In the genomic region with DNA sequence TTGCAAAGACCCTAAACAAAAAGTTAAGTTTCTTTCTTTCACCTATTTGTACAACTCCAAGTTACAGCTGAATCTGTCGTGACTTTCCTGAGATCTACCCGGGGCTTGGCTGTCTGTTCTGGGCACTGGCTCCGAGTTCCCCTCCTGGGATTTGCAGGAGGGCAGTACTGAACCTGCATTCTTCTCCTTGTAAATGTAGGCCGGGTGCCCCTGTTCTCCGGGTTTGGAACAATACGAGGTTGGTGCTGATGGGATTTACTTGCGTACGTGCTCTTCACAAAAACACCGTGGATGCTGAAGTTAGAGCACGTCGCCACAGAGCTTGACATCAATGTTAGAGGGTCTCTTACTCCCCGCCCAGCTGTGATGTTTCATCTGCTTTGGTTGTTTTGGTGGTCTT, we compare ENCODE assay signal across 34 cellular contexts. TPM values are rescaled to one million over a fixed set of nuclear protein-coding genes. Genes with fewer than 3 reads are reported as not detected.
A peak's percentile ranks its signal among the peaks of the same experiment; 100 is the strongest.
DNase-seq lines count a peak whose midpoint lies in the region; ATAC-seq and TF ChIP-seq lines count a peak whose summit lies in the region.
"Had no signal": no experiment of that assay in that cellular context is flagged by ENCODE, and none has a peak within 500 bp of the region (broad histone marks: within the 10 kb centered on the region; RNA-seq: fewer than 3 reads in every experiment).

No MANE protein-coding gene starts in this region.

- CTCF ChIA-PET in SK-N-SH (lab: Yijun Ruan, JAX): interaction anchor here (0.5 to 1.4 kb wide), 4 partner anchors 8 to 94 kb away, joined by 3 to 4 read pairs (median 4); no protein-coding TSS in a partner anchor

- H3K27ac ChIP-seq in SK-N-SH (ENCODE audit: low read depth in 2 of 2, low read length in 1 of 2) (no peak overlapping the region), heart right ventricle (no peak overlapping the region), right lobe of liver (no peak overlapping the region)
- H3K27ac ChIP-seq: 22Rv1, adrenal gland, parathyroid adenoma, SJCRH30, testis, vagina had no signal

- H3K27ac Mint-ChIP-seq in nephron (peak overlapping the region; percentile 54 to 74 (median 66)), type B pancreatic cell (no peak overlapping the region)
- H3K27ac Mint-ChIP-seq: activated T-helper 2 cell treated with anti-CD3 and anti-CD28 coated beads, Interferon-gamma antibody, Interleukin-2, Interleukin-4, amounts not matched to agents 10 μg/mL and 5 μg/mL and 100 μg/mL, durations not matched to agents 14 hours and 24 hours and 36 hours had no signal

- H3K9me3 Mint-ChIP-seq in nephron (no peaks in the 10 kb centered on the region), type B pancreatic cell (no peaks in the 10 kb centered on the region)
- H3K9me3 Mint-ChIP-seq: activated T-helper 2 cell treated with anti-CD3 and anti-CD28 coated beads, Interferon-gamma antibody, Interleukin-2, Interleukin-4, amounts not matched to agents 10 μg/mL and 5 μg/mL and 100 μg/mL, durations not matched to agents 14 hours and 24 hours and 36 hours; CD14-positive monocyte; naive thymus-derived CD8-positive, alpha-beta T cell; T-cell had no signal

- H3K4me3 Mint-ChIP-seq in nephron (no peak overlapping the region), type B pancreatic cell (no peak overlapping the region)
- H3K4me3 Mint-ChIP-seq: CD14-positive monocyte; naive thymus-derived CD8-positive, alpha-beta T cell; T-cell had no signal

- H3K9me3 ChIP-seq in SK-N-SH (no peaks in the 10 kb centered on the region), heart right ventricle (no peaks in the 10 kb centered on the region), right lobe of liver (no peaks in the 10 kb centered on the region)
- H3K9me3 ChIP-seq: adrenal gland, lower lobe of right lung, SJCRH30, testis, vagina had no signal

- H3K4me3 ChIP-seq in SK-N-SH (ENCODE audit: low read depth in 2 of 2, low read length in 1 of 2) (no peak overlapping the region), heart right ventricle (no peak overlapping the region), right lobe of liver (no peak overlapping the region)
- H3K4me3 ChIP-seq: adrenal gland, lower lobe of right lung, SJCRH30, testis, vagina had no signal

- no peaks in the 10 kb centered on the region for H3K79me2 ChIP-seq in SK-N-SH (ENCODE audit: insufficient read depth)
- H3K79me2 ChIP-seq: parathyroid adenoma had no signal

- H3K4me1 ChIP-seq in SK-N-SH (ENCODE audit: control insufficient read depth in 1 of 2, insufficient read depth in 2 of 2, low read depth in 1 of 2, low read length in 1 of 2): peaks cover 0 to 14% of the 10 kb centered on the region in 2 experiments; a peak in 1 of 4 replicates
- peaks cover 27 to 75% (median 50%) of the 10 kb centered on the region in 9 donors for H3K4me1 ChIP-seq in heart right ventricle
- H3K4me1 ChIP-seq in right lobe of liver: peaks cover 0 to 9% (median 0%) of the 10 kb centered on the region in 4 donors
- H3K4me1 ChIP-seq: parathyroid adenoma had no signal

- no peak for TF ChIP-seq POLR2A in right lobe of liver (IDR thresholded peaks at IDR 0.05)

- no peak overlapping the region for H2AFZ ChIP-seq in SK-N-SH (ENCODE audit: low read depth)
- H2AFZ ChIP-seq: parathyroid adenoma had no signal

- TF ChIP-seq CTCF in SK-N-SH (IDR thresholded peaks at IDR 0.05): no peak
- TF ChIP-seq CTCF in heart right ventricle (IDR thresholded peaks at IDR 0.05): no peak
- no peak for TF ChIP-seq CTCF in nephron (IDR thresholded peaks at IDR 0.05; ENCODE audit: unreplicated experiment in 3 of 3)
- no peak for TF ChIP-seq CTCF in type B pancreatic cell (conservative IDR thresholded peaks at IDR 0.05)
- TF ChIP-seq CTCF in right lobe of liver (IDR thresholded peaks at IDR 0.05): no peak

- H3K27me3 Mint-ChIP-seq in nephron (ENCODE audit: low read depth) (no peaks in the 10 kb centered on the region), type B pancreatic cell (no peaks in the 10 kb centered on the region)
- H3K27me3 Mint-ChIP-seq: naive thymus-derived CD8-positive, alpha-beta T cell; T-cell had no signal

- H3K27me3 ChIP-seq in SK-N-SH (ENCODE audit: insufficient read depth) (no peaks in the 10 kb centered on the region), heart right ventricle (no peaks in the 10 kb centered on the region), right lobe of liver (no peaks in the 10 kb centered on the region)
- H3K27me3 ChIP-seq: adrenal gland, SJCRH30, testis, vagina had no signal

- no peak for ATAC-seq in SK-N-SH treated with all-trans-retinoic acid at 6 μM for 48 hours
- no peak for ATAC-seq in Right ventricle myocardium inferior
- no peak for ATAC-seq in heart right ventricle
- ATAC-seq in right lobe of liver: no peak
- ATAC-seq: esophagus mucosa; lower lobe of right lung; naive thymus-derived CD8-positive, alpha-beta T cell; T-cell had no signal

- no peaks in the 10 kb centered on the region for H3F3A ChIP-seq in SK-N-SH (replicated peaks; ENCODE audit: insufficient read depth)

- H3K36me3 Mint-ChIP-seq in nephron (ENCODE audit: low read depth) (peaks cover 76% of the 10 kb centered on the region), type B pancreatic cell (peaks cover 17% of the 10 kb centered on the region)

- POLR2A ChIA-PET in SK-N-SH (lab: Yijun Ruan, JAX): no interaction called here

- H3K36me3 ChIP-seq in SK-N-SH (replicated peaks in 1 of 2; ENCODE audit: control insufficient read depth in 1 of 2, insufficient read depth in 2 of 2, low read length in 1 of 2) (peaks cover 7 to 66% of the 10 kb centered on the region in 2 experiments), heart right ventricle (peaks cover 0 to 80% (median 52%) of the 10 kb centered on the region in 9 donors), right lobe of liver (peaks cover 0 to 63% (median 23%) of the 10 kb centered on the region in 4 donors)

- no peak for TF ChIP-seq RAD21 in SK-N-SH (IDR thresholded peaks at IDR 0.05; ENCODE audit: low read length)

- H3K9me2 ChIP-seq in SK-N-SH: no peaks in the 10 kb centered on the region

- TF ChIP-seq EP300 in SK-N-SH (IDR thresholded peaks at IDR 0.05; ENCODE audit: borderline replicate concordance in 1 of 2, low read depth in 1 of 2, low read length in 1 of 2): no peak

- 99% methylated on average over 12 of the region's 12 CpGs for WGBS in SK-N-SH (ENCODE audit: low lambda C conversion rate)
- 83 to 86% methylated on average over 12 of the region's 12 CpGs for WGBS in heart right ventricle, 2 donors
- WGBS in right lobe of liver (ENCODE audit: insufficient coverage, low coverage, low lambda C conversion rate, missing lambda C conversion rate): 98% methylated on average over 7 of the region's 12 CpGs

- no peak overlapping the region for H3K9ac ChIP-seq in SK-N-SH
- H3K9ac ChIP-seq: parathyroid adenoma had no signal

- no peak overlapping the region for H3K4me2 ChIP-seq in SK-N-SH

- peaks cover 75% of the 10 kb centered on the region for H3K4me1 Mint-ChIP-seq in nephron
- H3K4me1 Mint-ChIP-seq in type B pancreatic cell (ENCODE audit: unreplicated experiment): peaks cover 13% of the 10 kb centered on the region
- H3K4me1 Mint-ChIP-seq: CD14-positive monocyte had no signal

- DNase-seq in SK-N-SH (peak; percentile 11), Right ventricle myocardium inferior (ENCODE audit: missing footprints) (peak; percentile 32), heart right ventricle (no peak), type B pancreatic cell (ENCODE audit: extremely low spot score, unreplicated experiment) (peak; percentile 22), right lobe of liver (no peak), anterior cingulate cortex (lab: John Stamatoyannopoulos, UW) (no peak)
- DNase-seq: activated CD4-positive, alpha-beta T cell treated with anti-CD3 and anti-CD28 coated beads for 4 hours; Calu3; DMS79 treated with DMSO at 0.1 percent for 48 hours; effector CD8-positive, alpha-beta T cell; foreskin fibroblast; GF-D8; KG1; kidney glomerular epithelial cell; lower lobe of right lung; MM.1S; naive thymus-derived CD8-positive, alpha-beta T cell; NCI-H1436; NCI-H2081 treated with DMSO at 0.1 percent for 48 hours; NCI-H345; SJCRH30; stimulated activated CD4-positive, alpha-beta T cell treated with anti-CD3 and anti-CD28 coated beads, Interleukin-15, amount 100 ng/mL, for 24 hours; stimulated activated naive CD4-positive, alpha-beta T cell treated with Interleukin-2 at 50 U/mL for 16 hours had no signal

- intact Hi-C loops in Right ventricle myocardium inferior (cut with DNase I): no loop called here
- intact Hi-C loops in heart right ventricle (cut with DNase I): loop anchor here in 3 of 10 donors (1.0 to 5.0 kb wide), 3 partner anchors 11 to 139 kb away; no protein-coding TSS in a partner anchor
- intact Hi-C loops in right lobe of liver (cut with DNase I): no loop called here

- H4K20me1 ChIP-seq in SK-N-SH (ENCODE audit: insufficient read depth): no peaks in the 10 kb centered on the region

TF ChIP-seq in SK-N-SH, 30 proteins besides CTCF, POLR2A, EP300 and RAD21 (continues in another document):
- TF ChIP-seq, protein P1, sequence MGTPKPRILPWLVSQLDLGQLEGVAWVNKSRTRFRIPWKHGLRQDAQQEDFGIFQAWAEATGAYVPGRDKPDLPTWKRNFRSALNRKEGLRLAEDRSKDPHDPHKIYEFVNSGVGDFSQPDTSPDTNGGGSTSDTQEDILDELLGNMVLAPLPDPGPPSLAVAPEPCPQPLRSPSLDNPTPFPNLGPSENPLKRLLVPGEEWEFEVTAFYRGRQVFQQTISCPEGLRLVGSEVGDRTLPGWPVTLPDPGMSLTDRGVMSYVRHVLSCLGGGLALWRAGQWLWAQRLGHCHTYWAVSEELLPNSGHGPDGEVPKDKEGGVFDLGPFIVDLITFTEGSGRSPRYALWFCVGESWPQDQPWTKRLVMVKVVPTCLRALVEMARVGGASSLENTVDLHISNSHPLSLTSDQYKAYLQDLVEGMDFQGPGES (IDR thresholded peaks at IDR 0.05; ENCODE audit: low read depth, low read length): no peak

TF ChIP-seq in SK-N-SH treated with all-trans-retinoic acid at 6 μM for 48 hours, 23 proteins besides CTCF, POLR2A, EP300 and RAD21 (continues in another document):
- no peak for TF ChIP-seq ESRRG (CRISPR knock-in tag; IDR thresholded peaks at IDR 0.05)

RNA-seq across cellular contexts. Expression of gene KLHL25, which starts 48.1 kb away (rescaled TPM):
- polyA plus RNA-seq in SK-N-SH (2012; rRNA removed) (4.5 TPM in 2 replicates), heart right ventricle (1 to 10 TPM; 3.2 to 9.2 TPM)
- polyA plus RNA-seq in SK-N-SH (2012; cell fraction: cytosol; rRNA removed): 1.4 and 2.6 TPM in 2 replicates
- polyA plus RNA-seq in SK-N-SH (2012; cell fraction: nucleus; rRNA removed): 7.3 and 8.6 TPM in 2 replicates
- total RNA-seq in Right ventricle myocardium inferior (4.5 TPM), heart right ventricle (1 to 10 TPM; 1.9 to 4.6 (median 3.2) TPM), type B pancreatic cell (ENCODE audit: low replicate concordance) (6.9 and 12.3 TPM in 2 replicates), right lobe of liver (10 to 100 TPM in 3 of 6 experiments, 1 to 10 TPM in 3; 5.8 to 21.7 (median 13.4) TPM)

Comparison
In these comparisons a context has a peak if more than half of its experiments do, and no peak if none do; other contexts are left out.
1. DNase-seq: peak in SK-N-SH (single experiment), Right ventricle myocardium inferior (single experiment) and type B pancreatic cell (single experiment); none in heart right ventricle (0 of 2), right lobe of liver (0 of 3) and anterior cingulate cortex (0 of 58).